1 cellular context compared by ENCODE assay signal in the genomic region with DNA sequence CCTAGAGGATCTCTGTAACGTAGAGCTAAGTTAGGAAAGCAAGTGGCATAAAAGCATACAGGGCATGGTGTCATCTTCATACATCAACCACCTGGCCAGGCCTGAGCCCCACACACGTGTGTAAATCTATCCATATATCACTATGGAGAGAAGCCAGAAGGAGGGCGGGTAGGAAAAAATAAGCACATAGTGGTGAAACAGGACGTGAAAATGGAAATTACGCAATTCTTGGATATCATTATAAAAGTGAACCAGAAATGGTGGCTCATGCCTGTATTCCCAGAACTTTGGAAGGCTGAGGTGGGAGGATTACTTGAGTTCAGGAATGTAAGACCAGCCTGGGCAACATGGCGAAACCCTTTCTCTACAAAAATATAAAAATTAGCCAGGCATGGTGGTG.
A peak's percentile ranks its signal among the peaks of the same experiment; 100 is the strongest.
TF ChIP-seq lines count a peak whose summit lies in the region.

No MANE protein-coding gene starts in this region.

TF ChIP-seq in HepG2, 621 proteins besides CTCF, POLR2A, EP300 and RAD21:
- no peak for TF ChIP-seq ZNF652 (CRISPR knock-in tag; IDR thresholded peaks at IDR 0.05; ENCODE audit: borderline replicate concordance, low read depth)
- TF ChIP-seq CEBPB (IDR thresholded peaks at IDR 0.05; ENCODE audit: borderline replicate concordance, low read depth, low read length), result peak; percentile 71
